ENCODE assay signal across 8 cellular contexts in genomic region chr1:56831874-56832693, GRCh38. TPM values are rescaled to one million over a fixed set of nuclear protein-coding genes. Genes with fewer than 3 reads are reported as not detected.
DNase-seq lines count a peak whose midpoint lies in the region; ATAC-seq and TF ChIP-seq lines count a peak whose summit lies in the region.

No MANE protein-coding gene starts in this region.

- no peaks in the 10 kb centered on the region for H3K9me3 ChIP-seq in left lung

- no peak overlapping the region for H3K27ac ChIP-seq in left lung

- DNase-seq in NCI-H187 (lab: John Stamatoyannopoulos, UW) (peak; percentile 49 to 52), NCI-H187 treated with DMSO at 0.1 percent for 48 hours (lab: John Stamatoyannopoulos, UW) (no peak), NCI-H2196 (lab: John Stamatoyannopoulos, UW; ENCODE audit: unreplicated experiment) (peak; percentile 61), cerebellar nuclear complex (lab: John Stamatoyannopoulos, UW) (peak; percentile 14 to 74), left lung (peak; percentile 50 to 80)
- peak; percentile 60 for DNase-seq in activated CD4-positive, CD25-positive, alpha-beta regulatory T cell treated with anti-CD3 and anti-CD28 coated beads, Interleukin-2, amount 50 U/mL, for 72 hours
- DNase-seq in stimulated activated CD4-positive, alpha-beta T cell treated with anti-CD3 and anti-CD28 coated beads, Interleukin-4, amount 100 ng/mL, for 24 hours = peak; percentile 71

- ATAC-seq in HG02870 (IDR thresholded peaks at IDR 0.05; ENCODE audit: unreplicated experiment) = peak; percentile 50
- ATAC-seq in left lung = peak; percentile 96

- H3K36me3 ChIP-seq in left lung = no peaks in the 10 kb centered on the region

- intact Hi-C loops in left lung (cut with DNase I) = no loop called here

- H3K4me3 ChIP-seq in left lung = no peak overlapping the region

- H3K27me3 ChIP-seq in left lung = peaks cover 4 to 8% of the 10 kb centered on the region in 2 donors

- peak; percentile 93 for TF ChIP-seq CTCF in left lung (IDR thresholded peaks at IDR 0.05)

- peaks cover 0 to 3% of the 10 kb centered on the region in 2 donors for H3K4me1 ChIP-seq in left lung

RNA-seq across cellular contexts. Expression of gene FYB2, which starts 12.9 kb away (rescaled TPM):
- 1 to 10 TPM in 1 of 2 donors, under 1 TPM in 1; 0.87 to 1.2 TPM for total RNA-seq in left lung

RNA-seq across cellular contexts. Expression of gene C8A, which starts 22.5 kb away (rescaled TPM):
- not detected for total RNA-seq in left lung
